Comparison of ENCODE assay signal across 7 cellular contexts in genomic region chr4:174380206-174380605, GRCh38.
DNase-seq lines count a peak whose midpoint lies in the region; ATAC-seq, FAIRE-seq and TF ChIP-seq lines count a peak whose summit lies in the region.
"Not testable (repeated sequence)": the region's sequence is repeated elsewhere in the genome, so short reads cannot be mapped to it uniquely, and the experiment has no call there.

No MANE protein-coding gene starts in this region.

- not testable (repeated sequence) for H4K20me1 ChIP-seq in GM23338 (replicated peaks; ENCODE audit: insufficient read depth)

- H3K4me1 ChIP-seq in GM23338 (ENCODE audit: insufficient read depth) (peaks cover 52% of the 10 kb centered on the region), HUES6 (ENCODE audit: control insufficient read depth, insufficient read depth, low read length) (peaks cover 59% of the 10 kb centered on the region)
- not testable (repeated sequence) for H3K4me1 ChIP-seq in mesendoderm (ENCODE audit: control insufficient read depth, low read depth, low read length)

- H3K27ac Mint-ChIP-seq in GM23338 = not testable (repeated sequence)

- not testable (repeated sequence) for H3K4me3 ChIP-seq in GM23338; HUES6 (ENCODE audit: low read depth, low read length); bronchial epithelial cell (ENCODE audit: low read depth, low read length); mesendoderm (ENCODE audit: low read length)

- H3K27ac ChIP-seq in 22Rv1 (peak overlapping the region; percentile 31), GM23338 (ENCODE audit: low read depth) (peak overlapping the region; percentile 27; the same call in 1 of the 2 replicates), HUES6 (ENCODE audit: low read depth, low read length) (peak overlapping the region; percentile 92; the same call in 1 of the 2 replicates), epithelial cell of prostate (peak overlapping the region; percentile 37), mesendoderm (ENCODE audit: low read depth, low read length) (peak overlapping the region; percentile 2)

- H3K56ac ChIP-seq in mesendoderm (ENCODE audit: low read length) = not testable (repeated sequence)

- H3K9me3 ChIP-seq in HUES6 (ENCODE audit: control insufficient read depth, insufficient read depth, low read depth, low read length) = not testable (repeated sequence)

- H3K9me3 Mint-ChIP-seq in GM23338 = peaks cover 11% of the 10 kb centered on the region; the same call in 2 of the 3 replicates

- not testable (repeated sequence) for H3K4ac ChIP-seq in mesendoderm (ENCODE audit: low read depth, low read length)

- peaks cover 29% of the 10 kb centered on the region for H3K4me1 Mint-ChIP-seq in GM23338

- not testable (repeated sequence) for H3F3A ChIP-seq in GM23338 (replicated peaks; ENCODE audit: low read depth)

- H3K9ac ChIP-seq in HUES6 (ENCODE audit: low read length) = peak overlapping the region; percentile 85
- not testable (repeated sequence) for H3K9ac ChIP-seq in mesendoderm (ENCODE audit: low read length)

- H3K18ac ChIP-seq in mesendoderm (ENCODE audit: low read length) = not testable (repeated sequence)

- H3K27me3 ChIP-seq in GM23338 (ENCODE audit: insufficient read depth); HUES6 (ENCODE audit: control insufficient read depth, insufficient read depth, low read length); bronchial epithelial cell (ENCODE audit: control insufficient read depth, insufficient read depth, low read length); mesendoderm (ENCODE audit: insufficient read depth, low read length, poor library complexity): not testable (repeated sequence)

- not testable (repeated sequence) for H4K8ac ChIP-seq in mesendoderm (ENCODE audit: low read depth, low read length)

- not testable (repeated sequence) for H4K5ac ChIP-seq in mesendoderm (ENCODE audit: low read length)

- FAIRE-seq in bronchial epithelial cell (lab: Jason Lieb, UNC) = not testable (repeated sequence)

- not testable (repeated sequence) for TF ChIP-seq CTCF in 22Rv1 (IDR thresholded peaks at IDR 0.05); GM23338 (conservative IDR thresholded peaks at IDR 0.05; ENCODE audit: low read depth in 2 of 2); bronchial epithelial cell (IDR thresholded peaks at IDR 0.05; ENCODE audit: insufficient read depth, low read length, severe bottlenecking)

- not testable (repeated sequence) for H3K36me3 Mint-ChIP-seq in GM23338 (ENCODE audit: low read depth)

- H2AK5ac ChIP-seq in mesendoderm (ENCODE audit: low read length) = not testable (repeated sequence)

- H3K79me2 ChIP-seq in GM23338 (replicated peaks; ENCODE audit: insufficient read depth); mesendoderm (ENCODE audit: control insufficient read depth, insufficient read depth, low read length): not testable (repeated sequence)

- not testable (repeated sequence) for H3K4me3 Mint-ChIP-seq in GM23338

- not testable (repeated sequence) for H3K23ac ChIP-seq in mesendoderm (ENCODE audit: low read length)

- H3K36me3 ChIP-seq in GM23338 (ENCODE audit: insufficient read depth); HUES6 (ENCODE audit: control insufficient read depth, insufficient read depth, low read length); bronchial epithelial cell (ENCODE audit: control insufficient read depth, insufficient read depth, low read length); mesendoderm (ENCODE audit: control insufficient read depth, insufficient read depth, low read length): not testable (repeated sequence)

- H3K9me2 ChIP-seq in GM23338 (ENCODE audit: insufficient read depth) = not testable (repeated sequence)

- not testable (repeated sequence) for H2AFZ ChIP-seq in GM23338

- H2BK120ac ChIP-seq in mesendoderm (ENCODE audit: low read depth, low read length) = not testable (repeated sequence)

- H3K79me1 ChIP-seq in mesendoderm (ENCODE audit: low read length) = not testable (repeated sequence)

- H2BK5ac ChIP-seq in mesendoderm (ENCODE audit: low read length) = not testable (repeated sequence)

- WGBS in mesendoderm (ENCODE audit: extremely low coverage, insufficient coverage, low lambda C conversion rate) = no CpG with 5 or more reads among the region's 4 CpGs

- H3K27me3 Mint-ChIP-seq in GM23338 (ENCODE audit: insufficient read depth, low read depth, poor library complexity) = not testable (repeated sequence)

- not testable (repeated sequence) for H2BK15ac ChIP-seq in mesendoderm (replicated peaks; ENCODE audit: low read depth)

- H3K4me2 ChIP-seq in GM23338 = peak overlapping the region; percentile 30
- not testable (repeated sequence) for H3K4me2 ChIP-seq in mesendoderm (ENCODE audit: low read length)

- ATAC-seq in GM23338 = not testable (repeated sequence)

- not testable (repeated sequence) for DNase-seq in GM23338 (ENCODE audit: low spot score); epithelial cell of prostate (ENCODE audit: low read depth, low spot score)
- peak; percentile 47 for DNase-seq in NCI-H82 treated with DMSO at 0.1 percent for 48 hours (lab: John Stamatoyannopoulos, UW; ENCODE audit: unreplicated experiment)
- DNase-seq in bronchial epithelial cell (ENCODE audit: low read depth) = peak; percentile 62
- DNase-seq in mesendoderm = peak; percentile 81

TF ChIP-seq in GM23338, 12 proteins besides CTCF, POLR2A, EP300 and RAD21:
- TF ChIP-seq ZNF462 (CRISPR knock-in tag; IDR thresholded peaks at IDR 0.05) = peak; percentile 2; the same call in 1 of the 2 replicates

Comparison
In these comparisons a context has a peak if more than half of its experiments do, and no peak if none do; other contexts are left out.
1. H3K27ac ChIP-seq: peak in every context shown above with its lines; median percentile 92 in HUES6; 37 in epithelial cell of prostate; 31 in 22Rv1; 27 in GM23338; 2 in mesendoderm.